In the genomic region with DNA sequence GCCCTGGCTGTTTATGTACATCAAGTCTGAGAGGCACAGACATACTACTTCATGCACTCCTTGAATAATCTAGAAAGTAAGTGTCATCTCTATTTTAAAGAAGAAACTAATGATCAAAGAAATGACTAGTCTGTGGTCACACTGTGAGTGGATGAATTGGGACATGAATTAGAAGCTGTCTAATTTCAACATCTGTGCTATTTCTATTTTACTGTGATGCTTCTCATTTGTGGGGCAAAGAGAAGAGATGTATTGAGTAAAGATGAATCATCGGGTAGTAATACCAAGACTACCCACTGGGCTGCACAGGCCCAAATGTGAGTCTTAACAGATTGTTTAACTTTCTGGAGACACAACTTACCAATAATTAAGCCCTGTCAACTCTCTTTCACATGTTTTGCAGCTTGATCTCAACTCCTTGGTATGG, we compare ENCODE assay signal across 8 cellular contexts. TPM values are rescaled to one million over a fixed set of nuclear protein-coding genes. Genes with fewer than 3 reads are reported as not detected.
DNase-seq lines count a peak whose midpoint lies in the region; ATAC-seq and TF ChIP-seq lines count a peak whose summit lies in the region.

No MANE protein-coding gene starts in this region.

- ATAC-seq in HG02623 (IDR thresholded peaks at IDR 0.05; ENCODE audit: unreplicated experiment) = peak; percentile 89

- peaks cover 18% of the 10 kb centered on the region for H3K36me3 Mint-ChIP-seq in activated T-cell treated with anti-CD3 and anti-CD28 coated beads, Interleukin-2, amount 50 U/mL, for 24 hours (ENCODE audit: low read depth)

- TF ChIP-seq CTCF in fibroblast of pulmonary artery (IDR thresholded peaks at IDR 0.05; ENCODE audit: low read length, missing control alignments) = peak; percentile 36

- no peaks in the 10 kb centered on the region for H3K9me3 Mint-ChIP-seq in activated T-cell treated with anti-CD3 and anti-CD28 coated beads, Interleukin-2, amount 50 U/mL, for 24 hours

- H3K4me3 Mint-ChIP-seq in activated T-cell treated with anti-CD3 and anti-CD28 coated beads, Interleukin-2, amount 50 U/mL, for 24 hours = peak overlapping the region; percentile 29

- no peak for DNase-seq in activated T-cell treated with anti-CD3 and anti-CD28 coated beads, Interleukin-2, amount 50 U/mL, for 24 hours
- DNase-seq in activated T-cell treated with anti-CD3 and anti-CD28 coated beads, Interleukin-2, amount 50 U/mL, for 1 hour = no peak
- DNase-seq in NCI-H226 = peak; percentile 16
- DNase-seq in fibroblast of pulmonary artery (ENCODE audit: low read depth) = peak; percentile 35
- DNase-seq in OCI-M2 (lab: John Stamatoyannopoulos, UW; ENCODE audit: unreplicated experiment) = no peak
- no peak for DNase-seq in ureter (ENCODE audit: low spot score)
- DNase-seq in NCI-H748 treated with DMSO at 0.1 percent for 48 hours (lab: John Stamatoyannopoulos, UW) = no peak

- H3K4me3 ChIP-seq in fibroblast of pulmonary artery (replicated peaks; ENCODE audit: low read depth, low read length) = no peak overlapping the region

- no peaks in the 10 kb centered on the region for H3K27me3 Mint-ChIP-seq in activated T-cell treated with anti-CD3 and anti-CD28 coated beads, Interleukin-2, amount 50 U/mL, for 24 hours

- peaks cover 29% of the 10 kb centered on the region for H3K4me1 Mint-ChIP-seq in activated T-cell treated with anti-CD3 and anti-CD28 coated beads, Interleukin-2, amount 50 U/mL, for 24 hours (ENCODE audit: low read depth)

- H3K27ac Mint-ChIP-seq in activated T-cell treated with anti-CD3 and anti-CD28 coated beads, Interleukin-2, amount 50 U/mL, for 24 hours = peak overlapping the region; percentile 76

RNA-seq across cellular contexts. Expression of gene MTIF2, which starts 42.4 kb away (rescaled TPM):
- total RNA-seq in ureter = 29.9 TPM

Comparison
In these comparisons a context has a peak if more than half of its experiments do, and no peak if none do; other contexts are left out.
1. DNase-seq: peak in NCI-H226 (single experiment) and fibroblast of pulmonary artery (single experiment); none in activated T-cell treated with anti-CD3 and anti-CD28 coated beads, Interleukin-2, amount 50 U/mL, for 24 hours (single experiment), activated T-cell treated with anti-CD3 and anti-CD28 coated beads, Interleukin-2, amount 50 U/mL, for 1 hour (single experiment), OCI-M2 (single experiment), ureter (single experiment) and NCI-H748 treated with DMSO at 0.1 percent for 48 hours (single experiment).